10 cellular contexts compared by ENCODE assay signal in genomic region chr15:93035092-93035915, GRCh38. TPM values are rescaled to one million over a fixed set of nuclear protein-coding genes. Genes with fewer than 3 reads are reported as not detected.
DNase-seq lines count a peak whose midpoint lies in the region; ATAC-seq and TF ChIP-seq lines count a peak whose summit lies in the region.
"Had no signal": no experiment of that assay in that cellular context is flagged by ENCODE, and none has a peak within 500 bp of the region (broad histone marks: within the 10 kb centered on the region; RNA-seq: fewer than 3 reads in every experiment).

No MANE protein-coding gene starts in this region.

- peaks cover 0 to 6% of the 10 kb centered on the region in 2 donors for H3K4me1 ChIP-seq in naive thymus-derived CD4-positive, alpha-beta T cell (ENCODE audit: control insufficient read depth in 2 of 2, insufficient read depth in 2 of 2, low read length in 2 of 2)
- peaks cover under 1% of the 10 kb centered on the region for H3K4me1 ChIP-seq in A673 (ENCODE audit: insufficient read depth, low read length, poor library complexity, severe bottlenecking)
- no peaks in the 10 kb centered on the region for H3K4me1 ChIP-seq in GM23248 (ENCODE audit: insufficient read depth)

- no peak overlapping the region for H3K4me3 Mint-ChIP-seq in activated naive CD8-positive, alpha-beta T cell treated with anti-CD3 and anti-CD28 coated beads, Interleukin-2, amount 10 ng/mL, durations not matched to agents 7 days and 5 days
- H3K4me3 Mint-ChIP-seq in activated naive CD8-positive, alpha-beta T cell treated with anti-CD3 and anti-CD28 coated beads, Interleukin-2, amount 50 U/mL, for 24 hours: no peak overlapping the region
- H3K4me3 Mint-ChIP-seq in naive thymus-derived CD4-positive, alpha-beta T cell: peak overlapping the region in 1 of 10 donors; percentile 18

- H3K9me3 Mint-ChIP-seq in activated naive CD8-positive, alpha-beta T cell treated with anti-CD3 and anti-CD28 coated beads, Interleukin-2, amount 10 ng/mL, durations not matched to agents 7 days and 5 days: no peaks in the 10 kb centered on the region
- H3K9me3 Mint-ChIP-seq in activated naive CD8-positive, alpha-beta T cell treated with anti-CD3 and anti-CD28 coated beads, Interleukin-2, amount 50 U/mL, for 24 hours: no peaks in the 10 kb centered on the region
- no peaks in the 10 kb centered on the region for H3K9me3 Mint-ChIP-seq in naive thymus-derived CD4-positive, alpha-beta T cell

- no peak overlapping the region for H2AFZ ChIP-seq in GM23248

- no peak overlapping the region for H3K27ac Mint-ChIP-seq in activated naive CD8-positive, alpha-beta T cell treated with anti-CD3 and anti-CD28 coated beads, Interleukin-2, amount 10 ng/mL, durations not matched to agents 7 days and 5 days
- H3K27ac Mint-ChIP-seq in activated naive CD8-positive, alpha-beta T cell treated with anti-CD3 and anti-CD28 coated beads, Interleukin-2, amount 50 U/mL, for 24 hours: no peak overlapping the region
- H3K27ac Mint-ChIP-seq in naive thymus-derived CD4-positive, alpha-beta T cell: peak overlapping the region in 1 of 9 donors; percentile 19

- ATAC-seq in activated naive CD8-positive, alpha-beta T cell treated with anti-CD3 and anti-CD28 coated beads, Interleukin-2, amount 10 ng/mL, durations not matched to agents 7 days and 5 days (ENCODE audit: low read depth): no peak
- ATAC-seq in activated naive CD8-positive, alpha-beta T cell treated with anti-CD3 and anti-CD28 coated beads, Interleukin-2, amount 50 U/mL, for 24 hours: no peak
- peak; percentile 27 for ATAC-seq in HG03432 (IDR thresholded peaks at IDR 0.05; ENCODE audit: unreplicated experiment)
- ATAC-seq in naive thymus-derived CD4-positive, alpha-beta T cell: no peak

- POLR2A ChIA-PET in activated naive CD8-positive, alpha-beta T cell treated with anti-CD3 and anti-CD28 coated beads, Interleukin-2, amount 10 ng/mL, durations not matched to agents 7 days and 5 days (lab: Charles Lee): no interaction called here
- POLR2A ChIA-PET in naive thymus-derived CD4-positive, alpha-beta T cell (lab: Charles Lee): no interaction called here
- POLR2A ChIA-PET in A673 (lab: Charles Lee; ENCODE audit: low non-redundant PET): no interaction called here

- H4K20me1 ChIP-seq in GM23248 (ENCODE audit: insufficient read depth): no peaks in the 10 kb centered on the region

- H3K27ac ChIP-seq in coronary artery: no peak overlapping the region
- H3K27ac ChIP-seq in naive thymus-derived CD4-positive, alpha-beta T cell (ENCODE audit: low read depth, low read length): no peak overlapping the region
- no peak overlapping the region for H3K27ac ChIP-seq in A673 (ENCODE audit: low read depth, low read length, poor library complexity, severe bottlenecking)
- H3K27ac ChIP-seq in GM23248: no peak overlapping the region
- H3K27ac ChIP-seq: prostate gland had no signal

- H3K79me2 ChIP-seq in GM23248 (ENCODE audit: insufficient read depth): no peaks in the 10 kb centered on the region

- in situ Hi-C loops in GM23248 (cut with MboI): loop anchor here (10.0 to 25.0 kb wide), 2 partner anchors 952 to 1069 kb away; no protein-coding TSS in a partner anchor

- H3K9me2 ChIP-seq in GM23248 (ENCODE audit: insufficient read depth): no peaks in the 10 kb centered on the region

- peaks cover 1% of the 10 kb centered on the region for H3K27me3 Mint-ChIP-seq in activated naive CD8-positive, alpha-beta T cell treated with anti-CD3 and anti-CD28 coated beads, Interleukin-2, amount 10 ng/mL, durations not matched to agents 7 days and 5 days
- peaks cover 2% of the 10 kb centered on the region for H3K27me3 Mint-ChIP-seq in activated naive CD8-positive, alpha-beta T cell treated with anti-CD3 and anti-CD28 coated beads, Interleukin-2, amount 50 U/mL, for 24 hours
- peaks cover 0 to 4% (median 0%) of the 10 kb centered on the region in 5 donors for H3K27me3 Mint-ChIP-seq in naive thymus-derived CD4-positive, alpha-beta T cell

- 77 to 82% methylated on average over 18 of the region's 18 CpGs for WGBS in GM23248 (ENCODE audit: low coverage in 1 of 2, low lambda C conversion rate in 2 of 2, missing lambda C conversion rate in 2 of 2), 2 experiments

- H3K4me3 ChIP-seq in coronary artery: no peak overlapping the region
- H3K4me3 ChIP-seq in naive thymus-derived CD4-positive, alpha-beta T cell (ENCODE audit: low read length): no peak overlapping the region
- no peak overlapping the region for H3K4me3 ChIP-seq in A673 (ENCODE audit: low read depth, low read length, poor library complexity, severe bottlenecking)
- no peak overlapping the region for H3K4me3 ChIP-seq in GM23248
- H3K4me3 ChIP-seq: prostate gland had no signal

- H3K36me3 ChIP-seq in naive thymus-derived CD4-positive, alpha-beta T cell (ENCODE audit: control insufficient read depth in 2 of 3, insufficient read depth in 3 of 3, low read length in 3 of 3): no peaks in the 10 kb centered on the region
- H3K36me3 ChIP-seq in A673 (ENCODE audit: insufficient read depth, low read length, poor library complexity, severe bottlenecking) (no peaks in the 10 kb centered on the region), GM23248 (ENCODE audit: low read depth) (no peaks in the 10 kb centered on the region)
- H3K36me3 ChIP-seq: prostate gland had no signal

- no TSS peak for BruUV-seq in A673 (replicated peaks; lab: Mats Ljungman, UMichigan)

- H3K4me1 Mint-ChIP-seq in activated naive CD8-positive, alpha-beta T cell treated with anti-CD3 and anti-CD28 coated beads, Interleukin-2, amount 10 ng/mL, durations not matched to agents 7 days and 5 days: peaks cover 10% of the 10 kb centered on the region
- H3K4me1 Mint-ChIP-seq in activated naive CD8-positive, alpha-beta T cell treated with anti-CD3 and anti-CD28 coated beads, Interleukin-2, amount 50 U/mL, for 24 hours: peaks cover 11% of the 10 kb centered on the region
- H3K4me1 Mint-ChIP-seq in naive thymus-derived CD4-positive, alpha-beta T cell: peaks cover 5 to 16% (median 11%) of the 10 kb centered on the region in 7 donors

- CTCF ChIA-PET in naive thymus-derived CD4-positive, alpha-beta T cell (lab: Charles Lee): no interaction called here
- CTCF ChIA-PET in A673 (lab: Charles Lee): interaction anchor here (0.5 to 1.4 kb wide), 6 partner anchors 52 to 1291 kb away, joined by 3 to 15 read pairs (median 4); no protein-coding TSS in a partner anchor

- no peak overlapping the region for H3K9ac ChIP-seq in GM23248

- H3K4me2 ChIP-seq in GM23248 (ENCODE audit: unreplicated experiment): no peak overlapping the region

- no peaks in the 10 kb centered on the region for H3K36me3 Mint-ChIP-seq in activated naive CD8-positive, alpha-beta T cell treated with anti-CD3 and anti-CD28 coated beads, Interleukin-2, amount 10 ng/mL, durations not matched to agents 7 days and 5 days
- no peaks in the 10 kb centered on the region for H3K36me3 Mint-ChIP-seq in activated naive CD8-positive, alpha-beta T cell treated with anti-CD3 and anti-CD28 coated beads, Interleukin-2, amount 50 U/mL, for 24 hours (ENCODE audit: low read depth)
- no peaks in the 10 kb centered on the region for H3K36me3 Mint-ChIP-seq in naive thymus-derived CD4-positive, alpha-beta T cell

- H3F3A ChIP-seq in GM23248 (ENCODE audit: insufficient read depth): no peaks in the 10 kb centered on the region

- intact Hi-C loops in naive thymus-derived CD4-positive, alpha-beta T cell (cut with micrococcal nuclease): loop anchor here in 1 of 2 donors (1.0 to 10.0 kb wide), 2 partner anchors 959 to 1085 kb away; no protein-coding TSS in a partner anchor
- intact Hi-C loops in A673 (cut with micrococcal nuclease; ENCODE audit: unreplicated experiment): no loop called here

- H3K27me3 ChIP-seq in naive thymus-derived CD4-positive, alpha-beta T cell (ENCODE audit: control insufficient read depth in 2 of 2, insufficient read depth in 2 of 2, low read length in 2 of 2): no peaks in the 10 kb centered on the region
- H3K27me3 ChIP-seq in A673 (replicated peaks; ENCODE audit: insufficient read depth, low read depth, low read length, poor library complexity) (no peaks in the 10 kb centered on the region), GM23248 (replicated peaks; ENCODE audit: insufficient read depth) (no peaks in the 10 kb centered on the region)

- H3K9me3 ChIP-seq in naive thymus-derived CD4-positive, alpha-beta T cell (ENCODE audit: control insufficient read depth in 2 of 3, low read length in 3 of 3): no peaks in the 10 kb centered on the region
- H3K9me3 ChIP-seq in A673 (ENCODE audit: low read depth, low read length, poor library complexity, severe bottlenecking) (no peaks in the 10 kb centered on the region), GM23248 (ENCODE audit: low read depth) (no peaks in the 10 kb centered on the region)
- H3K9me3 ChIP-seq: prostate gland had no signal

- TF ChIP-seq CTCF in coronary artery (IDR thresholded peaks at IDR 0.05): no peak
- no peak for TF ChIP-seq CTCF in A673 (conservative IDR thresholded peaks at IDR 0.05; ENCODE audit: low read depth, low read length)

- peak; percentile 4 for DNase-seq in activated naive CD8-positive, alpha-beta T cell treated with anti-CD3 and anti-CD28 coated beads, Interleukin-2, amount 10 ng/mL, durations not matched to agents 7 days and 5 days
- no peak for DNase-seq in activated naive CD8-positive, alpha-beta T cell treated with anti-CD3 and anti-CD28 coated beads, Interleukin-2, amount 50 U/mL, for 24 hours
- DNase-seq in coronary artery (ENCODE audit: low spot score): peak; percentile 61
- no peak for DNase-seq in naive thymus-derived CD4-positive, alpha-beta T cell
- DNase-seq in A673 (ENCODE audit: low spot score): no peak
- DNase-seq in occipital lobe (lab: John Stamatoyannopoulos, UW): no peak
- no peak for DNase-seq in GM23248

RNA-seq across cellular contexts. Expression of gene RGMA, which starts 53.7 kb away (rescaled TPM):
- under 1 TPM in 1 of 2 experiments, not detected in 1; 0.30 TPM for total RNA-seq in activated naive CD8-positive, alpha-beta T cell treated with anti-CD3 and anti-CD28 coated beads, Interleukin-2, amount 10 ng/mL, durations not matched to agents 7 days and 5 days
- total RNA-seq in naive thymus-derived CD4-positive, alpha-beta T cell: 1 to 10 TPM in 1 of 5 experiments, not detected in 4; 1.1 TPM
- polyA plus RNA-seq in naive thymus-derived CD4-positive, alpha-beta T cell: not detected
- total RNA-seq in A673 (2021) (5.0 and 8.3 TPM in 2 replicates), occipital lobe (8.1 TPM)
- 0.76 and 2.0 TPM in 2 replicates for total RNA-seq in GM23248 (2014; rRNA removed; shearing (Covaris generic))
- 0.65 and 0.84 TPM in 2 replicates for polyA plus RNA-seq in GM23248 (2016; fragmentation: Nextera tagmentation; extraction: Ambion mirVana)
- total RNA-seq: M059J had no signal

Comparison
In these comparisons a context has a peak if more than half of its experiments do, and no peak if none do; other contexts are left out.
1. DNase-seq: peak in activated naive CD8-positive, alpha-beta T cell treated with anti-CD3 and anti-CD28 coated beads, Interleukin-2, amount 10 ng/mL, durations not matched to agents 7 days and 5 days (single experiment) and coronary artery (single experiment); none in activated naive CD8-positive, alpha-beta T cell treated with anti-CD3 and anti-CD28 coated beads, Interleukin-2, amount 50 U/mL, for 24 hours (single experiment), naive thymus-derived CD4-positive, alpha-beta T cell (0 of 9), A673 (single experiment), occipital lobe (single experiment) and GM23248 (single experiment).